In genomic region chr16:527015-527903, GRCh38 we compare ENCODE assay signal across 1 cellular context.
TF ChIP-seq lines count a peak whose summit lies in the region.

TSS of gene CAPN15 (plus strand) at chr16:527712. CDS start at chr16:546839, 19,127 bp downstream.

TF ChIP-seq in A549, 52 proteins besides CTCF, POLR2A, EP300 and RAD21 (continued from another document):
- TF ChIP-seq TFCP2L1 (CRISPR knock-in tag; IDR thresholded peaks at IDR 0.05), result 0 out of 2 replicates have a peak, but pooled peaks have one; percentile 27
- peak; percentile 54; the same call in 1 of the 3 replicates for TF ChIP-seq BCL3 (IDR thresholded peaks at IDR 0.05)
- TF ChIP-seq, protein P1, sequence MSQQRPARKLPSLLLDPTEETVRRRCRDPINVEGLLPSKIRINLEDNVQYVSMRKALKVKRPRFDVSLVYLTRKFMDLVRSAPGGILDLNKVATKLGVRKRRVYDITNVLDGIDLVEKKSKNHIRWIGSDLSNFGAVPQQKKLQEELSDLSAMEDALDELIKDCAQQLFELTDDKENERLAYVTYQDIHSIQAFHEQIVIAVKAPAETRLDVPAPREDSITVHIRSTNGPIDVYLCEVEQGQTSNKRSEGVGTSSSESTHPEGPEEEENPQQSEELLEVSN (IDR thresholded peaks at IDR 0.05; ENCODE audit: borderline replicate concordance, low read depth), result peak; percentile 71; the same call in 1 of the 2 replicates
- no peak for TF ChIP-seq JUNB (IDR thresholded peaks at IDR 0.05)
- TF ChIP-seq ELK1 (IDR thresholded peaks at IDR 0.05; ENCODE audit: low read depth, low read length), result no peak
- TF ChIP-seq, protein P2, sequence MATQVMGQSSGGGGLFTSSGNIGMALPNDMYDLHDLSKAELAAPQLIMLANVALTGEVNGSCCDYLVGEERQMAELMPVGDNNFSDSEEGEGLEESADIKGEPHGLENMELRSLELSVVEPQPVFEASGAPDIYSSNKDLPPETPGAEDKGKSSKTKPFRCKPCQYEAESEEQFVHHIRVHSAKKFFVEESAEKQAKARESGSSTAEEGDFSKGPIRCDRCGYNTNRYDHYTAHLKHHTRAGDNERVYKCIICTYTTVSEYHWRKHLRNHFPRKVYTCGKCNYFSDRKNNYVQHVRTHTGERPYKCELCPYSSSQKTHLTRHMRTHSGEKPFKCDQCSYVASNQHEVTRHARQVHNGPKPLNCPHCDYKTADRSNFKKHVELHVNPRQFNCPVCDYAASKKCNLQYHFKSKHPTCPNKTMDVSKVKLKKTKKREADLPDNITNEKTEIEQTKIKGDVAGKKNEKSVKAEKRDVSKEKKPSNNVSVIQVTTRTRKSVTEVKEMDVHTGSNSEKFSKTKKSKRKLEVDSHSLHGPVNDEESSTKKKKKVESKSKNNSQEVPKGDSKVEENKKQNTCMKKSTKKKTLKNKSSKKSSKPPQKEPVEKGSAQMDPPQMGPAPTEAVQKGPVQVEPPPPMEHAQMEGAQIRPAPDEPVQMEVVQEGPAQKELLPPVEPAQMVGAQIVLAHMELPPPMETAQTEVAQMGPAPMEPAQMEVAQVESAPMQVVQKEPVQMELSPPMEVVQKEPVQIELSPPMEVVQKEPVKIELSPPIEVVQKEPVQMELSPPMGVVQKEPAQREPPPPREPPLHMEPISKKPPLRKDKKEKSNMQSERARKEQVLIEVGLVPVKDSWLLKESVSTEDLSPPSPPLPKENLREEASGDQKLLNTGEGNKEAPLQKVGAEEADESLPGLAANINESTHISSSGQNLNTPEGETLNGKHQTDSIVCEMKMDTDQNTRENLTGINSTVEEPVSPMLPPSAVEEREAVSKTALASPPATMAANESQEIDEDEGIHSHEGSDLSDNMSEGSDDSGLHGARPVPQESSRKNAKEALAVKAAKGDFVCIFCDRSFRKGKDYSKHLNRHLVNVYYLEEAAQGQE (IDR thresholded peaks at IDR 0.05), result 0 out of 2 replicates have a peak, but pooled peaks have one; percentile 39
- peak; percentile 88; the same call in 1 of the 2 replicates for TF ChIP-seq PHF8 (IDR thresholded peaks at IDR 0.05; ENCODE audit: borderline replicate concordance, low read depth)
- TF ChIP-seq CHD2 (IDR thresholded peaks at IDR 0.05; ENCODE audit: low read length, partially characterized antibody), result no peak
- no peak for TF ChIP-seq HDAC2 (IDR thresholded peaks at IDR 0.05)
- TF ChIP-seq RCOR1 (IDR thresholded peaks at IDR 0.05; ENCODE audit: low read depth, low read length), result no peak
